In genomic region chr5:96260009-96260408, GRCh38 we compare ENCODE assay signal across 1 cellular context.
TF ChIP-seq lines count a peak whose summit lies in the region.

No MANE protein-coding gene starts in this region.

TF ChIP-seq in HCT116, 20 proteins besides CTCF, POLR2A, EP300 and RAD21 (continued from another document):
- TF ChIP-seq, protein P1, sequence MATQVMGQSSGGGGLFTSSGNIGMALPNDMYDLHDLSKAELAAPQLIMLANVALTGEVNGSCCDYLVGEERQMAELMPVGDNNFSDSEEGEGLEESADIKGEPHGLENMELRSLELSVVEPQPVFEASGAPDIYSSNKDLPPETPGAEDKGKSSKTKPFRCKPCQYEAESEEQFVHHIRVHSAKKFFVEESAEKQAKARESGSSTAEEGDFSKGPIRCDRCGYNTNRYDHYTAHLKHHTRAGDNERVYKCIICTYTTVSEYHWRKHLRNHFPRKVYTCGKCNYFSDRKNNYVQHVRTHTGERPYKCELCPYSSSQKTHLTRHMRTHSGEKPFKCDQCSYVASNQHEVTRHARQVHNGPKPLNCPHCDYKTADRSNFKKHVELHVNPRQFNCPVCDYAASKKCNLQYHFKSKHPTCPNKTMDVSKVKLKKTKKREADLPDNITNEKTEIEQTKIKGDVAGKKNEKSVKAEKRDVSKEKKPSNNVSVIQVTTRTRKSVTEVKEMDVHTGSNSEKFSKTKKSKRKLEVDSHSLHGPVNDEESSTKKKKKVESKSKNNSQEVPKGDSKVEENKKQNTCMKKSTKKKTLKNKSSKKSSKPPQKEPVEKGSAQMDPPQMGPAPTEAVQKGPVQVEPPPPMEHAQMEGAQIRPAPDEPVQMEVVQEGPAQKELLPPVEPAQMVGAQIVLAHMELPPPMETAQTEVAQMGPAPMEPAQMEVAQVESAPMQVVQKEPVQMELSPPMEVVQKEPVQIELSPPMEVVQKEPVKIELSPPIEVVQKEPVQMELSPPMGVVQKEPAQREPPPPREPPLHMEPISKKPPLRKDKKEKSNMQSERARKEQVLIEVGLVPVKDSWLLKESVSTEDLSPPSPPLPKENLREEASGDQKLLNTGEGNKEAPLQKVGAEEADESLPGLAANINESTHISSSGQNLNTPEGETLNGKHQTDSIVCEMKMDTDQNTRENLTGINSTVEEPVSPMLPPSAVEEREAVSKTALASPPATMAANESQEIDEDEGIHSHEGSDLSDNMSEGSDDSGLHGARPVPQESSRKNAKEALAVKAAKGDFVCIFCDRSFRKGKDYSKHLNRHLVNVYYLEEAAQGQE (IDR thresholded peaks at IDR 0.05; ENCODE audit: low read depth): no peak
- no peak for TF ChIP-seq ELF1 (IDR thresholded peaks at IDR 0.05; ENCODE audit: borderline replicate concordance, low read depth)
